ENCODE assay signal across 1 cellular context in genomic region chr2:7071916-7072556, GRCh38.
A peak's percentile ranks its signal among the peaks of the same experiment; 100 is the strongest.
TF ChIP-seq lines count a peak whose summit lies in the region.

No MANE protein-coding gene starts in this region.

TF ChIP-seq in K562, 482 proteins besides CTCF, POLR2A, EP300 and RAD21 (continued from another document):
- TF ChIP-seq SRF (CRISPR knock-in tag; IDR thresholded peaks at IDR 0.05) (no peak), NFE2 (IDR thresholded peaks at IDR 0.05; ENCODE audit: low read depth) (peak; percentile 90), ZNF639 (CRISPR knock-in tag; conservative IDR thresholded peaks at IDR 0.05 in 1 of 2, IDR thresholded peaks at IDR 0.05 in 1 of 2) (0 out of 4 replicates have a peak, but pooled peaks of 1 of the 2 experiments have one; percentile 29), KAT7 (CRISPR knock-in tag; IDR thresholded peaks at IDR 0.05; ENCODE audit: borderline replicate concordance) (no peak), EHMT2 (IDR thresholded peaks at IDR 0.05) (peak; percentile 37; the same call in 1 of the 2 replicates), ID3 (CRISPR knock-in tag; IDR thresholded peaks at IDR 0.05) (no peak), ID3 (tag; IDR thresholded peaks at IDR 0.05) (no peak), CEBPB (tag; IDR thresholded peaks at IDR 0.05) (peak; percentile 88), ZNF518B (CRISPR knock-in tag; IDR thresholded peaks at IDR 0.05) (no peak), C11orf30 (IDR thresholded peaks at IDR 0.05; ENCODE audit: low read depth) (peak; percentile 44; the same call in 1 of the 2 replicates), CBX5 (IDR thresholded peaks at IDR 0.05; ENCODE audit: borderline replicate concordance, low read depth) (0 out of 2 replicates have a peak, but pooled peaks have one; percentile 18), MAFF (IDR thresholded peaks at IDR 0.05; ENCODE audit: low read length) (peak; percentile 39; the same call in 1 of the 2 replicates), ETS2 (tag; IDR thresholded peaks at IDR 0.05; ENCODE audit: borderline replicate concordance, poor library complexity, severe bottlenecking) (no peak)
